ENCODE assay signal across 16 cellular contexts in genomic region chr14:56131865-56132830, GRCh38. TPM values are rescaled to one million over a fixed set of nuclear protein-coding genes. Genes with fewer than 3 reads are reported as not detected.
DNase-seq lines count a peak whose midpoint lies in the region; ATAC-seq and TF ChIP-seq lines count a peak whose summit lies in the region.
"Had no signal": no experiment of that assay in that cellular context is flagged by ENCODE, and none has a peak within 500 bp of the region (broad histone marks: within the 10 kb centered on the region; RNA-seq: fewer than 3 reads in every experiment).

No MANE protein-coding gene starts in this region.

- no peak overlapping the region for H3K14ac ChIP-seq in mesenchymal stem cell (ENCODE audit: low read length in 2 of 2)

- POLR2A ChIA-PET in CD8-positive, alpha-beta T cell (lab: Charles Lee): no interaction called here

- peaks cover 14% of the 10 kb centered on the region for H3K27me3 Mint-ChIP-seq in mesothelial cell of epicardium (ENCODE audit: low read depth)
- H3K27me3 Mint-ChIP-seq in CD8-positive, alpha-beta T cell (ENCODE audit: low read depth): peaks cover 6% of the 10 kb centered on the region

- DNase-seq in DMS 273 treated with DMSO at 0.1 percent for 48 hours (lab: John Stamatoyannopoulos, UW) (peak; percentile 50), SK-N-MC (ENCODE audit: low read depth, low spot score) (no peak), mesenchymal stem cell (no peak), mesothelial cell of epicardium (ENCODE audit: low spot score in 2 of 2, unreplicated experiment in 2 of 2) (no peak), NCI-H1092 treated with DMSO at 0.1 percent for 48 hours (lab: John Stamatoyannopoulos, UW) (no peak)
- no peak for DNase-seq in CD8-positive, alpha-beta T cell
- DNase-seq: activated gamma-delta T cell; CD4-positive, CD25-positive, alpha-beta regulatory T cell; esophagus squamous epithelium; KG1; midbrain; NCI-H446 treated with DMSO at 0.1 percent for 48 hours; retina had no signal

- no peak overlapping the region for H3K4ac ChIP-seq in mesenchymal stem cell (ENCODE audit: low read depth in 1 of 2, low read length in 2 of 2)

- TF ChIP-seq CTCF in mesothelial cell of epicardium (IDR thresholded peaks at IDR 0.05; ENCODE audit: unreplicated experiment): no peak
- TF ChIP-seq CTCF in CD8-positive, alpha-beta T cell (IDR thresholded peaks at IDR 0.05): no peak

- no peak overlapping the region for H2BK5ac ChIP-seq in mesenchymal stem cell (ENCODE audit: low read depth, low read length, poor library complexity, severe bottlenecking)

- no peak for ATAC-seq in HG03565 (IDR thresholded peaks at IDR 0.05; ENCODE audit: unreplicated experiment)
- ATAC-seq in CD8-positive, alpha-beta T cell: no peak

- H3K4me1 ChIP-seq in BLaER1 (peaks cover 96% of the 10 kb centered on the region), mesenchymal stem cell (ENCODE audit: control insufficient read depth, insufficient read depth, low read depth, low read length) (peaks cover 3% of the 10 kb centered on the region)
- H3K4me1 ChIP-seq in CD8-positive, alpha-beta T cell (ENCODE audit: insufficient read depth, low read length): no peaks in the 10 kb centered on the region

- H2BK12ac ChIP-seq in mesenchymal stem cell (ENCODE audit: low read length in 2 of 2): no peak overlapping the region

- no peaks in the 10 kb centered on the region for H3K9me3 ChIP-seq in BLaER1
- H3K9me3 ChIP-seq in SK-N-MC (ENCODE audit: low read depth, low read length): no peaks in the 10 kb centered on the region
- H3K9me3 ChIP-seq in mesenchymal stem cell (ENCODE audit: control insufficient read depth, low read length): no peaks in the 10 kb centered on the region
- H3K9me3 ChIP-seq in CD8-positive, alpha-beta T cell (ENCODE audit: low read length): no peaks in the 10 kb centered on the region
- H3K9me3 ChIP-seq: esophagus squamous epithelium had no signal

- no peak overlapping the region for H3K27ac Mint-ChIP-seq in mesothelial cell of epicardium
- no peak overlapping the region for H3K27ac Mint-ChIP-seq in CD8-positive, alpha-beta T cell

- CTCF ChIA-PET in CD8-positive, alpha-beta T cell (lab: Charles Lee): no interaction called here

- H3K9ac ChIP-seq in BLaER1 (no peak overlapping the region), SK-N-MC (ENCODE audit: insufficient read length) (no peak overlapping the region), mesenchymal stem cell (ENCODE audit: low read length) (peak overlapping the region; percentile 49)

- H3K4me3 ChIP-seq in BLaER1 (no peak overlapping the region), SK-N-MC (no peak overlapping the region), mesenchymal stem cell (ENCODE audit: insufficient read depth in 1 of 2, low read depth in 1 of 2, low read length in 2 of 2) (peak overlapping the region in 1 of 2 experiments; percentile 5)
- no peak overlapping the region for H3K4me3 ChIP-seq in CD8-positive, alpha-beta T cell (ENCODE audit: low read depth, low read length)
- H3K4me3 ChIP-seq: esophagus squamous epithelium had no signal

- H3K4me3 Mint-ChIP-seq in mesothelial cell of epicardium: no peak overlapping the region
- H3K4me3 Mint-ChIP-seq in CD8-positive, alpha-beta T cell: no peak overlapping the region
- H3K4me3 Mint-ChIP-seq: central memory CD8-positive, alpha-beta T cell had no signal

- no peaks in the 10 kb centered on the region for H3K9me3 Mint-ChIP-seq in mesothelial cell of epicardium
- H3K9me3 Mint-ChIP-seq in CD8-positive, alpha-beta T cell: no peaks in the 10 kb centered on the region
- H3K9me3 Mint-ChIP-seq: central memory CD8-positive, alpha-beta T cell had no signal

- no peak overlapping the region for H2BK15ac ChIP-seq in mesenchymal stem cell (ENCODE audit: low read depth, poor library complexity, severe bottlenecking)

- no peak overlapping the region for H2AFZ ChIP-seq in mesenchymal stem cell (ENCODE audit: low read depth, low read length)

- H4K91ac ChIP-seq in mesenchymal stem cell (ENCODE audit: low read length): no peak overlapping the region

- H2AK5ac ChIP-seq in mesenchymal stem cell (ENCODE audit: low read length, severe bottlenecking): no peak overlapping the region

- H3K27ac ChIP-seq in BLaER1: peak overlapping the region; percentile 7; the same call in 1 of the 2 replicates
- H3K27ac ChIP-seq in SK-N-MC: 0 out of 2 replicates have a peak overlapping the region, but pooled peaks have one; percentile 22
- H3K27ac ChIP-seq in mesenchymal stem cell (ENCODE audit: low read length, poor library complexity, severe bottlenecking): no peak overlapping the region
- no peak overlapping the region for H3K27ac ChIP-seq in CD8-positive, alpha-beta T cell (ENCODE audit: low read depth, low read length)
- H3K27ac ChIP-seq: esophagus squamous epithelium had no signal

- no peak overlapping the region for H2BK120ac ChIP-seq in mesenchymal stem cell (ENCODE audit: low read depth, low read length)

- H3K79me1 ChIP-seq in mesenchymal stem cell (replicated peaks; ENCODE audit: low read length, poor library complexity, severe bottlenecking): peaks cover 26% of the 10 kb centered on the region

- intact Hi-C loops in CD8-positive, alpha-beta T cell (cut with DNase I, micrococcal nuclease): no loop called here

- H3K4me1 Mint-ChIP-seq in mesothelial cell of epicardium: peaks cover 13% of the 10 kb centered on the region
- H3K4me1 Mint-ChIP-seq in CD8-positive, alpha-beta T cell (ENCODE audit: low read depth): peaks cover 41% of the 10 kb centered on the region

- peaks cover 100% of the 10 kb centered on the region for H4K20me1 ChIP-seq in BLaER1

- H3K27me3 ChIP-seq in BLaER1: no peaks in the 10 kb centered on the region
- H3K27me3 ChIP-seq in mesenchymal stem cell (ENCODE audit: control insufficient read depth in 1 of 2, insufficient read depth in 1 of 2, low read length in 2 of 2): no peaks in the 10 kb centered on the region
- H3K27me3 ChIP-seq in CD8-positive, alpha-beta T cell (ENCODE audit: insufficient read depth, low read length): no peaks in the 10 kb centered on the region
- H3K27me3 ChIP-seq: esophagus squamous epithelium had no signal

- H3K4me2 ChIP-seq in BLaER1: peak overlapping the region; percentile 44
- no peak overlapping the region for H3K4me2 ChIP-seq in mesenchymal stem cell (ENCODE audit: low read length, poor library complexity, severe bottlenecking)

- H3K23ac ChIP-seq in mesenchymal stem cell (ENCODE audit: low read length in 2 of 2): peak overlapping the region in 1 of 2 experiments; percentile 43

- no peaks in the 10 kb centered on the region for H3K36me3 ChIP-seq in BLaER1
- no peaks in the 10 kb centered on the region for H3K36me3 ChIP-seq in SK-N-MC (ENCODE audit: insufficient read depth, low read length)
- no peaks in the 10 kb centered on the region for H3K36me3 ChIP-seq in mesenchymal stem cell (ENCODE audit: control insufficient read depth in 1 of 2, insufficient read depth in 2 of 2, low read depth in 1 of 2, low read length in 2 of 2)
- H3K36me3 ChIP-seq in CD8-positive, alpha-beta T cell (ENCODE audit: insufficient read depth, low read length): no peaks in the 10 kb centered on the region
- H3K36me3 ChIP-seq: esophagus squamous epithelium had no signal

- 66% methylated on average over 10 of the region's 14 CpGs for WGBS in mesenchymal stem cell

- peak overlapping the region; percentile 43 for H4K8ac ChIP-seq in mesenchymal stem cell (ENCODE audit: low read length)

- H3K36me3 Mint-ChIP-seq in mesothelial cell of epicardium: no peaks in the 10 kb centered on the region
- no peaks in the 10 kb centered on the region for H3K36me3 Mint-ChIP-seq in CD8-positive, alpha-beta T cell

- H3K18ac ChIP-seq in mesenchymal stem cell (ENCODE audit: low read depth in 1 of 2, low read length in 2 of 2): no peak overlapping the region

RNA-seq across cellular contexts. Expression of gene PELI2, which starts 13.9 kb away (rescaled TPM):
- 4.6 TPM for polyA plus RNA-seq in mesenchymal stem cell (2013, experiment 1 of 2)
- polyA plus RNA-seq in mesenchymal stem cell (2013, experiment 2 of 2): 4.7 TPM
- 6.7 to 10.0 TPM (median 8.5 TPM) in 3 replicates for total RNA-seq in mesothelial cell of epicardium
- 10 to 100 TPM; 13.3 to 15.1 TPM for total RNA-seq in CD8-positive, alpha-beta T cell

Comparison
In these comparisons a context has a peak if more than half of its experiments do, and no peak if none do; other contexts are left out.
1. H3K27ac ChIP-seq: peak in BLaER1 (single experiment) and SK-N-MC (single experiment); none in mesenchymal stem cell (single experiment) and CD8-positive, alpha-beta T cell (single experiment).